15 cellular contexts compared by ENCODE assay signal in genomic region chr12:91414147-91414546, GRCh38.
"Had no signal": no experiment of that assay in that cellular context is flagged by ENCODE, and none has a peak within 500 bp of the region (broad histone marks: within the 10 kb centered on the region; RNA-seq: fewer than 3 reads in every experiment).

No MANE protein-coding gene starts in this region.

- H3K27ac ChIP-seq: parathyroid adenoma, stomach, thyroid gland, vagina had no signal

- H3K27ac Mint-ChIP-seq: activated B cell treated with CpG ODN at 0.5 μM for 24 hours; activated CD4-positive, alpha-beta T cell treated with anti-CD3 and anti-CD28 coated beads, Interleukin-2, amount 10 ng/mL, durations not matched to agents 24 days and 14 days; dendritic cell treated with granulocyte-macrophage colony-stimulating factor and Interleukin-4, amounts not matched to agents 40 ng/mL and 50 ng/mL, for 4 days; naive B cell had no signal

- H3K36me3 Mint-ChIP-seq: naive B cell had no signal

- H3K4me3 ChIP-seq: stomach, thyroid gland, vagina had no signal

- H3K9me3 Mint-ChIP-seq: activated B cell treated with CpG ODN at 0.5 μM for 24 hours; activated CD4-positive, alpha-beta T cell treated with anti-CD3 and anti-CD28 coated beads, Interleukin-2, amount 10 ng/mL, durations not matched to agents 24 days and 14 days; dendritic cell treated with granulocyte-macrophage colony-stimulating factor and Interleukin-4, amounts not matched to agents 40 ng/mL and 50 ng/mL, for 4 days had no signal

- H3K4me3 Mint-ChIP-seq: activated B cell treated with CpG ODN at 0.5 μM for 24 hours; activated CD4-positive, alpha-beta T cell treated with anti-CD3 and anti-CD28 coated beads, Interleukin-2, amount 10 ng/mL, durations not matched to agents 24 days and 14 days; dendritic cell treated with granulocyte-macrophage colony-stimulating factor and Interleukin-4, amounts not matched to agents 40 ng/mL and 50 ng/mL, for 4 days; naive B cell had no signal

- H3K4me1 ChIP-seq: parathyroid adenoma, stomach, thyroid gland had no signal

- DNase-seq: activated B cell treated with CpG ODN at 0.5 μM for 24 hours; activated CD4-positive, alpha-beta T cell treated with anti-CD3 and anti-CD28 coated beads, Interleukin-2, amount 10 ng/mL, durations not matched to agents 24 days and 14 days; activated CD8-positive, alpha-beta memory T cell treated with anti-CD3 and anti-CD28 coated beads for 24 hours; activated naive CD4-positive, alpha-beta T cell treated with Interleukin-2 at 50 U/mL for 16 hours; central memory CD4-positive, alpha-beta T cell; naive B cell; retina; stimulated activated CD4-positive, alpha-beta T cell treated with anti-CD3 and anti-CD28 coated beads, Interleukin-15, amount 100 ng/mL, for 24 hours; stimulated activated CD4-positive, alpha-beta T cell treated with anti-CD3 and anti-CD28 coated beads, Interleukin-4, amount 100 ng/mL, for 24 hours; stomach; T-helper 2 cell; thyroid gland had no signal

- H3K36me3 ChIP-seq: stomach, thyroid gland, vagina had no signal

- H3K27me3 ChIP-seq: stomach, thyroid gland, vagina had no signal

- H3K9me3 ChIP-seq: stomach, thyroid gland, vagina had no signal

- H3K27me3 Mint-ChIP-seq: activated CD4-positive, alpha-beta T cell treated with anti-CD3 and anti-CD28 coated beads, Interleukin-2, amount 10 ng/mL, durations not matched to agents 24 days and 14 days; dendritic cell treated with granulocyte-macrophage colony-stimulating factor and Interleukin-4, amounts not matched to agents 40 ng/mL and 50 ng/mL, for 4 days had no signal

- H3K4me1 Mint-ChIP-seq: activated B cell treated with CpG ODN at 0.5 μM for 24 hours; activated CD4-positive, alpha-beta T cell treated with anti-CD3 and anti-CD28 coated beads, Interleukin-2, amount 10 ng/mL, durations not matched to agents 24 days and 14 days; naive B cell had no signal
